In the genomic region with DNA sequence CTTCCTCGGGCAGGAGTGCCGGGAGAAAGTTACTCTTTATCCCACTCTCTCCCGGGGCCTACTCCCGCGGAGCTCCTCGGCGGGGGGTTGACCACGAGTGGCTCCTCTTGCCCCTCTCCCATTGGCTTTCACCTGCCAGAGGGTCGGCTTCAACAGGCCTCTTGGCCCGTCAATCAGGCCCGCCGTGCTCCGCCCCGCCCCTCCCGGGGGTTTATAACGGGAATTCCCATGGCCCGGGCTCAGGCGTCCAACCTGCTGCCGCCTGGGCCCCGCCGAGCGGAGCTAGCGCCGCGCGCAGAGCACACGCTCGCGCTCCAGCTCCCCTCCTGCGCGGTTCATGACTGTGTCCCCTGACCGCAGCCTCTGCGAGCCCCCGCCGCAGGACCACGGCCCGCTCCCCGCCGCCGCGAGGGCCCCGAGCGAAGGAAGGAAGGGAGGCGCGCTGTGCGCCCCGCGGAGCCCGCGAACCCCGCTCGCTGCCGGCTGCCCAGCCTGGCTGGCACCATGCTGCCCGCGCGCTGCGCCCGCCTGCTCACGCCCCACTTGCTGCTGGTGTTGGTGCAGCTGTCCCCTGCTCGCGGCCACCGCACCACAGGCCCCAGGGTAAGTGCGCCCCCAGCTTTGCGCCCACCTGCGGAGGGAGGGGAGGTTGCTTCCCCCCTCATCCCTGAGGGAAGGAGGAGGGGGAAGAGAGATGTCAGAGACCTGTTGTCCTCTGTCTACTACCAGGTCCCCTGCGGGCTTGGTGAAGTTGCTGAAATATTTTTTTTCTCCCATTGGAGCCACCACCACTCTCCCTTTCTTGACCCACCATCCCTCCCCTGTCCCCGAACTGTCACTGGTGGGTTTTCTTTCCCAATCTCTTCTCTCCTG, we compare ENCODE assay signal across 8 cellular contexts. TPM values are rescaled to one million over a fixed set of nuclear protein-coding genes. Genes with fewer than 3 reads are reported as not detected.
DNase-seq lines count a peak whose midpoint lies in the region; ATAC-seq and TF ChIP-seq lines count a peak whose summit lies in the region.

A gene with protein sequence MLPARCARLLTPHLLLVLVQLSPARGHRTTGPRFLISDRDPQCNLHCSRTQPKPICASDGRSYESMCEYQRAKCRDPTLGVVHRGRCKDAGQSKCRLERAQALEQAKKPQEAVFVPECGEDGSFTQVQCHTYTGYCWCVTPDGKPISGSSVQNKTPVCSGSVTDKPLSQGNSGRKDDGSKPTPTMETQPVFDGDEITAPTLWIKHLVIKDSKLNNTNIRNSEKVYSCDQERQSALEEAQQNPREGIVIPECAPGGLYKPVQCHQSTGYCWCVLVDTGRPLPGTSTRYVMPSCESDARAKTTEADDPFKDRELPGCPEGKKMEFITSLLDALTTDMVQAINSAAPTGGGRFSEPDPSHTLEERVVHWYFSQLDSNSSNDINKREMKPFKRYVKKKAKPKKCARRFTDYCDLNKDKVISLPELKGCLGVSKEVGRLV (plus strand): TSS at position 242 of the 873 bp plus-strand sequence. CDS start 263 bp downstream, at position 505.

- POLR2A ChIA-PET in activated B cell treated with CpG ODN at 0.5 μM for 24 hours (lab: Charles Lee) = no interaction called here

- H3K27ac ChIP-seq in MM.1S (ENCODE audit: low read length) (no peak within 1 kb of the TSS), heart right ventricle (no peak within 1 kb of the TSS), psoas muscle (peak within 1 kb of the TSS; percentile 89)

- H3K9ac ChIP-seq in MM.1S (ENCODE audit: low read length) = peak within 1 kb of the TSS; percentile 28; the same call in 1 of the 2 replicates

- no peaks in the 10 kb centered on the region for H4K20me1 ChIP-seq in MM.1S (ENCODE audit: insufficient read depth, low read length)

- H3K27me3 ChIP-seq in MM.1S (replicated peaks; ENCODE audit: insufficient read depth, low read length) = no peaks in the 10 kb centered on the region
- peaks cover 0 to 71% (median 62%) of the 10 kb centered on the region in 7 donors for H3K27me3 ChIP-seq in heart right ventricle
- H3K27me3 ChIP-seq in psoas muscle (ENCODE audit: insufficient read depth in 3 of 3, low read length in 2 of 3) = no peaks in the 10 kb centered on the region

- no peaks in the 10 kb centered on the region for H3K9me2 ChIP-seq in MM.1S (replicated peaks; ENCODE audit: insufficient read depth, low read length)

- H3K4me3 ChIP-seq in MM.1S (ENCODE audit: low read length) (peak within 1 kb of the TSS; percentile 72), heart right ventricle (peak within 1 kb of the TSS in 7 of 10 donors; percentile 21 to 43 (median 34)), psoas muscle (peak within 1 kb of the TSS; percentile 75)

- TF ChIP-seq CTCF in MM.1S (IDR thresholded peaks at IDR 0.05; ENCODE audit: low read length) = no peak
- TF ChIP-seq CTCF in activated B cell treated with CpG ODN at 0.5 μM for 24 hours (IDR thresholded peaks at IDR 0.05) = no peak
- TF ChIP-seq CTCF in heart right ventricle (IDR thresholded peaks at IDR 0.05) = no peak
- TF ChIP-seq CTCF in psoas muscle (IDR thresholded peaks at IDR 0.05) = no peak

- H3K4me3 Mint-ChIP-seq in activated B cell treated with CpG ODN at 0.5 μM for 24 hours = no peak within 1 kb of the TSS

- WGBS in heart right ventricle, 2 donors = 1 to 2% methylated on average over 64 to 67 of the region's 67 CpGs
- 2 to 3% (median 2%) methylated on average over 41 to 67 of the region's 67 CpGs for whole genome bisulfite sequencing in psoas muscle, 3 donors

- peak within 1 kb of the TSS; percentile 66 for H3K4me2 ChIP-seq in MM.1S (ENCODE audit: low read depth, low read length)

- intact Hi-C loops in activated B cell treated with CpG ODN at 0.5 μM for 24 hours (cut with micrococcal nuclease) (no loop called here), heart right ventricle (cut with DNase I) (loop anchor here in 1 of 10 donors (5.0 kb wide), 1 partner anchor 148 kb away; no protein-coding TSS in a partner anchor), psoas muscle (cut with DNase I) (loop anchor here (5.0 kb wide), 2 partner anchors 133 to 148 kb away; no protein-coding TSS in a partner anchor)

- H2AFZ ChIP-seq in MM.1S (ENCODE audit: low read length) = 0 out of 2 replicates have a peak within 1 kb of the TSS, but pooled peaks have one; percentile 31

- no peaks in the 10 kb centered on the region for H3F3A ChIP-seq in MM.1S (ENCODE audit: insufficient read depth, low read length)

- H3K36me3 Mint-ChIP-seq in activated B cell treated with CpG ODN at 0.5 μM for 24 hours (ENCODE audit: low read depth) = no peaks in the 10 kb centered on the region

- H3K4me1 ChIP-seq in MM.1S (ENCODE audit: low read length) (no peaks in the 10 kb centered on the region), heart right ventricle (peaks cover 0 to 8% (median 3%) of the 10 kb centered on the region in 9 donors), psoas muscle (peaks cover 23% of the 10 kb centered on the region)

- no peaks in the 10 kb centered on the region for H3K4me1 Mint-ChIP-seq in activated B cell treated with CpG ODN at 0.5 μM for 24 hours

- H3K9me3 Mint-ChIP-seq in activated B cell treated with CpG ODN at 0.5 μM for 24 hours = no peaks in the 10 kb centered on the region

- H3K9me3 ChIP-seq in MM.1S (replicated peaks; ENCODE audit: insufficient read depth, low read length) = no peaks in the 10 kb centered on the region
- peaks cover 0 to 5% (median 0%) of the 10 kb centered on the region in 11 donors for H3K9me3 ChIP-seq in heart right ventricle
- no peaks in the 10 kb centered on the region for H3K9me3 ChIP-seq in psoas muscle

- peaks cover 19% of the 10 kb centered on the region for H3K79me2 ChIP-seq in MM.1S (ENCODE audit: low read length)

- H3K27me3 Mint-ChIP-seq in activated B cell treated with CpG ODN at 0.5 μM for 24 hours = peaks cover 51% of the 10 kb centered on the region

- DNase-seq in D341Med (ENCODE audit: low spot score) (peak; percentile 77), MM.1S (peak; percentile 80), activated B cell treated with CpG ODN at 0.5 μM for 24 hours (no peak), heart right ventricle (peak; percentile 45 to 47), psoas muscle (peak; percentile 66 to 87), GM03348 (ENCODE audit: low spot score) (no peak)

- no peaks in the 10 kb centered on the region for H3K36me3 ChIP-seq in MM.1S (replicated peaks; ENCODE audit: insufficient read depth, low read length)
- no peaks in the 10 kb centered on the region for H3K36me3 ChIP-seq in heart right ventricle
- H3K36me3 ChIP-seq in psoas muscle (ENCODE audit: insufficient read depth in 1 of 2, low read depth in 1 of 2) = no peaks in the 10 kb centered on the region

- ATAC-seq in activated B cell treated with CpG ODN at 0.5 μM for 24 hours (ENCODE audit: low read depth) = peak; percentile 42
- ATAC-seq in heart right ventricle = peak; percentile 38 to 85 (median 68)
- peak; percentile 93 to 97 (median 95) for ATAC-seq in psoas muscle
- no peak for ATAC-seq in GM19351 (IDR thresholded peaks at IDR 0.05; ENCODE audit: unreplicated experiment)
- ATAC-seq in HG03108 (IDR thresholded peaks at IDR 0.05; ENCODE audit: unreplicated experiment) = no peak

- H3K27ac Mint-ChIP-seq in activated B cell treated with CpG ODN at 0.5 μM for 24 hours = no peak within 1 kb of the TSS

- CTCF ChIA-PET in activated B cell treated with CpG ODN at 0.5 μM for 24 hours (lab: Charles Lee) = no interaction called here

RNA-seq across cellular contexts. Expression of the gene that starts here (rescaled TPM):
- total RNA-seq in activated B cell treated with CpG ODN at 0.5 μM for 24 hours (not detected in 2 replicates), heart right ventricle (1 to 10 TPM in 6 of 10 donors, under 1 TPM in 4; 0.15 to 6.8 (median 1.3) TPM), psoas muscle (10 to 100 TPM in 1 of 4 donors, 1 to 10 TPM in 3; 4.2 to 10.1 (median 5.2) TPM)
- polyA plus RNA-seq in heart right ventricle (1 to 10 TPM; 1.1 to 2.9 TPM), psoas muscle (10 to 100 TPM in 2 of 3 donors, 1 to 10 TPM in 1; 3.2 to 10.6 (median 10.1) TPM)

Comparison
In these comparisons a context has a peak if more than half of its experiments do, and no peak if none do; other contexts are left out.
1. Peak in ATAC-seq in activated B cell treated with CpG ODN at 0.5 μM for 24 hours; RNA of the gene not detected or under 1 TPM.
2. DNase-seq: peak in D341Med (single experiment), MM.1S (single experiment), heart right ventricle (2 of 2) and psoas muscle (2 of 2); none in activated B cell treated with CpG ODN at 0.5 μM for 24 hours (single experiment) and GM03348 (single experiment).
3. ATAC-seq: peak in heart right ventricle (8 of 8) and psoas muscle (4 of 4); none in GM19351 (single experiment) and HG03108 (single experiment).
4. Peak in every context shown above with its lines, with median percentiles within 50 percentile points of each other: H3K4me3 ChIP-seq.